In genomic region chr3:191070762-191071365, GRCh38 we compare ENCODE assay signal across 1 cellular context.
TF ChIP-seq lines count a peak whose summit lies in the region.

No MANE protein-coding gene starts in this region.

TF ChIP-seq in IMR-90, 13 proteins besides CTCF, POLR2A, EP300 and RAD21 (continued from another document):
- no peak for TF ChIP-seq RCOR1 (IDR thresholded peaks at IDR 0.05; ENCODE audit: insufficient replicate concordance, low read length)
- TF ChIP-seq NFE2L2 (IDR thresholded peaks at IDR 0.05; ENCODE audit: low read depth, low read length): no peak
- TF ChIP-seq MXI1 (IDR thresholded peaks at IDR 0.05; ENCODE audit: borderline replicate concordance, low read depth, low read length): no peak
- TF ChIP-seq CHD1 (IDR thresholded peaks at IDR 0.05; ENCODE audit: low read depth, low read length): no peak
- TF ChIP-seq SMC3 (IDR thresholded peaks at IDR 0.05; ENCODE audit: low read depth, low read length): no peak
- TF ChIP-seq ELK1 (IDR thresholded peaks at IDR 0.05; ENCODE audit: borderline replicate concordance, low read depth, low read length): no peak
- TF ChIP-seq CEBPB (IDR thresholded peaks at IDR 0.05; ENCODE audit: low read depth, low read length): no peak
TF ChIP-seq in IMR-90: peak in this region for 0.
